Comparison of ENCODE assay signal across 15 cellular contexts in genomic region chr2:226447896-226448295, GRCh38.
DNase-seq lines count a peak whose midpoint lies in the region; ATAC-seq and TF ChIP-seq lines count a peak whose summit lies in the region.
"Had no signal": no experiment of that assay in that cellular context is flagged by ENCODE, and none has a peak within 500 bp of the region (broad histone marks: within the 10 kb centered on the region; RNA-seq: fewer than 3 reads in every experiment).

No MANE protein-coding gene starts in this region.

- CTCF ChIA-PET in PC-3 (lab: Charles Lee) = no interaction called here

- TF ChIP-seq CTCF in PC-3 (conservative IDR thresholded peaks at IDR 0.05; ENCODE audit: low read depth, low read length) (no peak), epithelial cell of esophagus (IDR thresholded peaks at IDR 0.05; ENCODE audit: insufficient read depth, low read depth, low read length, missing control alignments) (no peak), osteoblast (IDR thresholded peaks at IDR 0.05; ENCODE audit: extremely low read depth, low read depth, low read length) (no peak)

- H3K36me3 ChIP-seq in PC-3 (ENCODE audit: low read depth, low read length) (peaks cover 3% of the 10 kb centered on the region; the same call in 1 of the 2 replicates), osteoblast (ENCODE audit: insufficient read depth, low read length) (no peaks in the 10 kb centered on the region)
- H3K36me3 ChIP-seq: BLaER1 treated with 17β-estradiol and CSF1 and Interleukin-3, amounts not matched to agents 10 nM and 100 nM; heart right ventricle had no signal

- peak; percentile 78 for ATAC-seq in PC-3
- ATAC-seq: heart right ventricle had no signal

- H3K4me1 ChIP-seq in PC-3 (ENCODE audit: insufficient read depth, low read length) (peaks cover 15% of the 10 kb centered on the region), osteoblast (ENCODE audit: insufficient read depth, low read length) (peaks cover 29% of the 10 kb centered on the region)
- H3K4me1 ChIP-seq: BLaER1 treated with 17β-estradiol and CSF1 and Interleukin-3, amounts not matched to agents 10 nM and 100 nM had no signal

- H3K27ac ChIP-seq in PC-3 (ENCODE audit: low read length) (no peak overlapping the region), osteoblast (ENCODE audit: low read depth, low read length) (peak overlapping the region; percentile 65)
- H3K27ac ChIP-seq: BLaER1 treated with 17β-estradiol and CSF1 and Interleukin-3, amounts not matched to agents 10 nM and 100 nM had no signal

- intact Hi-C loops in PC-3 (cut with micrococcal nuclease) = loop anchor here (2.0 kb wide), 1 partner anchor 21 kb away; no protein-coding TSS in a partner anchor

- no TSS peak for BruUV-seq in PC-3 (replicated peaks; lab: Mats Ljungman, UMichigan)

- H3K4me2 ChIP-seq in PC-3 (ENCODE audit: low read length) = 0 out of 2 replicates have a peak overlapping the region, but pooled peaks have one; percentile 1
- no peak overlapping the region for H3K4me2 ChIP-seq in osteoblast (ENCODE audit: insufficient read depth, low read length)
- H3K4me2 ChIP-seq: BLaER1 treated with 17β-estradiol and CSF1 and Interleukin-3, amounts not matched to agents 10 nM and 100 nM had no signal

- no peaks in the 10 kb centered on the region for H3F3A ChIP-seq in PC-3 (ENCODE audit: low read length, unreplicated experiment)

- H2AFZ ChIP-seq in PC-3 (ENCODE audit: low read length) (no peak overlapping the region), osteoblast (ENCODE audit: low read length) (no peak overlapping the region)

- H3K4me3 ChIP-seq in PC-3 (ENCODE audit: low read length) (no peak overlapping the region), epithelial cell of esophagus (ENCODE audit: low read length) (no peak overlapping the region), osteoblast (ENCODE audit: insufficient read depth, low read length) (no peak overlapping the region)
- H3K4me3 ChIP-seq: BLaER1 treated with 17β-estradiol and CSF1 and Interleukin-3, amounts not matched to agents 10 nM and 100 nM; heart right ventricle had no signal

- H3K79me2 ChIP-seq in PC-3 (ENCODE audit: low read length) (no peaks in the 10 kb centered on the region), osteoblast (ENCODE audit: insufficient read depth, low read length) (no peaks in the 10 kb centered on the region)

- POLR2A ChIA-PET in PC-3 (lab: Charles Lee; ENCODE audit: unreplicated experiment) = no interaction called here

- H3K9ac ChIP-seq in PC-3 (ENCODE audit: low read length) = no peak overlapping the region
- H3K9ac ChIP-seq: BLaER1 treated with 17β-estradiol and CSF1 and Interleukin-3, amounts not matched to agents 10 nM and 100 nM had no signal

- H3K9me3 ChIP-seq in PC-3 (ENCODE audit: low read length) (peaks cover 6% of the 10 kb centered on the region; the same call in 1 of the 2 replicates), osteoblast (ENCODE audit: low read depth, low read length) (peaks cover 4% of the 10 kb centered on the region)
- H3K9me3 ChIP-seq: BLaER1 treated with 17β-estradiol and CSF1 and Interleukin-3, amounts not matched to agents 10 nM and 100 nM had no signal

- H4K20me1 ChIP-seq in PC-3 (ENCODE audit: low read length) (no peaks in the 10 kb centered on the region), osteoblast (ENCODE audit: insufficient read depth, low read length) (no peaks in the 10 kb centered on the region)
- H4K20me1 ChIP-seq: BLaER1 treated with 17β-estradiol and CSF1 and Interleukin-3, amounts not matched to agents 10 nM and 100 nM had no signal

- DNase-seq in EL = peak; percentile 87
- peak; percentile 84 for DNase-seq in PC-3
- DNase-seq in epithelial cell of esophagus (ENCODE audit: low read depth) = peak; percentile 95
- DNase-seq in osteoblast (ENCODE audit: insufficient read length, low spot score, missing footprints) = no peak
- DNase-seq in inferior parietal cortex (ENCODE audit: extremely low spot score) = no peak
- no peak for DNase-seq in NK-92 (lab: John Stamatoyannopoulos, UW; ENCODE audit: unreplicated experiment)
- DNase-seq in amygdala (lab: John Stamatoyannopoulos, UW) = no peak
- no peak for DNase-seq in cerebellum (ENCODE audit: low spot score)
- DNase-seq: activated gamma-delta T cell, heart right ventricle, Karpas-422, NCI-H1694, NCI-H526, SHP77 treated with DMSO at 0.1 percent for 48 hours had no signal

- no peaks in the 10 kb centered on the region for H3K27me3 ChIP-seq in PC-3 (ENCODE audit: low read length)
- no peaks in the 10 kb centered on the region for H3K27me3 ChIP-seq in osteoblast (ENCODE audit: insufficient read depth, low read length)
- H3K27me3 ChIP-seq: BLaER1 treated with 17β-estradiol and CSF1 and Interleukin-3, amounts not matched to agents 10 nM and 100 nM; heart right ventricle had no signal

- no peaks in the 10 kb centered on the region for H3K9me2 ChIP-seq in PC-3 (replicated peaks; ENCODE audit: low read length)

Comparison
In these comparisons a context has a peak if more than half of its experiments do, and no peak if none do; other contexts are left out.
1. DNase-seq: peak in EL (single experiment), PC-3 (single experiment) and epithelial cell of esophagus (single experiment); none in osteoblast (single experiment), inferior parietal cortex (single experiment), NK-92 (single experiment), amygdala (0 of 56) and cerebellum (single experiment).